In the genomic region with DNA sequence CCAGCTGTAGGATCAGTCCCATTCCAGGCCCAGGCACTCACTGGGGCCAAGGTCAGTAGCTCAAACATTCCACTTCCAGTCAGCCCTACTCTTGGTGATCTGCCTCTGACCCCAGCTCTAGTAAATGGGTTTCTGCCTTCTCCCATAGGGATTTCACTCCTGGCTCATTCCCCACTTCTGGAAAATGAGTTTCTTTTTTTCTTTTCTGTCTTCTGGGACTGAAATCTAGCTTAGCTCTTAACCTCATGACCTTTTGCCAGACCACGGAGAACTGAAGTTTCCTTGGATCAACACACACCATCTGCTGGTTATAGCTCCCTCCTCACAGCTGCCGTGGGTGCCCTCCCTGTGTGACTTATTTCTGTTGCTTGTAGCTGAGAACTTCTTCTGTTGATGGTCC, we compare ENCODE assay signal across 17 cellular contexts. TPM values are rescaled to one million over a fixed set of nuclear protein-coding genes. Genes with fewer than 3 reads are reported as not detected.
A peak's percentile ranks its signal among the peaks of the same experiment; 100 is the strongest.
DNase-seq lines count a peak whose midpoint lies in the region; ATAC-seq, FAIRE-seq and TF ChIP-seq lines count a peak whose summit lies in the region.
"Had no signal": no experiment of that assay in that cellular context is flagged by ENCODE, and none has a peak within 500 bp of the region (broad histone marks: within the 10 kb centered on the region; RNA-seq: fewer than 3 reads in every experiment).

No MANE protein-coding gene starts in this region.

- peak; percentile 35 for DNase-seq in A172 (ENCODE audit: low spot score)
- peak; percentile 89 for DNase-seq in HCEC 1CT
- peak in 1 of 4 experiments; percentile 17 for DNase-seq in K562 (ENCODE audit: extremely low read depth in 1 of 4, low spot score in 3 of 4)
- peak; percentile 11 for DNase-seq in hepatic stellate cell (ENCODE audit: low spot score)
- no peak for DNase-seq in NCI-H128 (lab: John Stamatoyannopoulos, UW; ENCODE audit: unreplicated experiment)
- DNase-seq in GM19240 (ENCODE audit: insufficient read length, low spot score) = no peak
- no peak for DNase-seq in dorsolateral prefrontal cortex
- DNase-seq in NOMO-1 treated with dmso at 0.1 percent for 144 hours (lab: John Stamatoyannopoulos, UW; ENCODE audit: unreplicated experiment) = no peak
- DNase-seq: activated gamma-delta T cell treated with Interleukin-2 at 50 U/mL for 16 hours, endodermal cell, hippocampal formation, left lung, NCI-H1694, small intestine had no signal

- no peak overlapping the region for H3K4me2 ChIP-seq in K562 (ENCODE audit: insufficient read depth, low read length)

- H3K9me3 ChIP-seq in K562 (replicated peaks; ENCODE audit: control insufficient read depth, insufficient read depth, low read depth, low read length) = no peaks in the 10 kb centered on the region
- H3K9me3 ChIP-seq: left lung, thoracic aorta had no signal

- H2AFZ ChIP-seq in K562 (ENCODE audit: low read depth, low read length) = peak overlapping the region; percentile 15; the same call in 1 of the 2 replicates

- FAIRE-seq in K562 (lab: Jason Lieb, UNC) = no peak
- FAIRE-seq: bronchial epithelial cell, small intestine had no signal

- no peaks in the 10 kb centered on the region for H3K27me3 ChIP-seq in K562 (ENCODE audit: control insufficient read depth in 2 of 2, insufficient read depth in 2 of 2, low read length in 2 of 2)
- peaks cover 0 to 4% (median 0%) of the 10 kb centered on the region in 45 donors for H3K27me3 ChIP-seq in dorsolateral prefrontal cortex
- H3K27me3 ChIP-seq: left lung had no signal

- H3K9me1 ChIP-seq in K562 (ENCODE audit: control insufficient read depth, insufficient read depth, low read length) = no peaks in the 10 kb centered on the region

- H3K9ac ChIP-seq in K562 (ENCODE audit: insufficient read depth in 1 of 2, low read depth in 2 of 2, low read length in 2 of 2) = peak overlapping the region in 1 of 2 experiments; percentile 13; a peak in 1 of 4 replicates

- in situ Hi-C loops in K562 (cut with MboI) = no loop called here

- H3K79me2 ChIP-seq in K562 (ENCODE audit: control insufficient read depth, insufficient read depth, low read length) = no peaks in the 10 kb centered on the region

- no peaks in the 10 kb centered on the region; a peak in 1 of 5 replicates for H3K4me1 ChIP-seq in K562 (replicated peaks in 1 of 2; ENCODE audit: control insufficient read depth in 2 of 2, insufficient read depth in 2 of 2, low read length in 2 of 2)
- H3K4me1 ChIP-seq: left lung had no signal

- CTCF ChIA-PET in K562 (lab: Yijun Ruan, JAX; ENCODE audit: low intra/inter-chr PET ratio) = no interaction called here

- no peak for ATAC-seq in K562
- ATAC-seq: left lung had no signal

- intact Hi-C loops in K562 (cut with micrococcal nuclease) (no loop called here), dorsolateral prefrontal cortex (cut with DNase I) (no loop called here)

- no peaks in the 10 kb centered on the region for H4K20me1 ChIP-seq in K562 (replicated peaks; ENCODE audit: control insufficient read depth, insufficient read depth, low read length)

- H3K27ac ChIP-seq in K562 (ENCODE audit: extremely low read depth, low read depth, low read length) = no peak overlapping the region
- H3K27ac ChIP-seq in dorsolateral prefrontal cortex = no peak overlapping the region
- H3K27ac ChIP-seq: left lung, thoracic aorta had no signal

- TF ChIP-seq POLR2A in K562 (conservative IDR thresholded peaks at IDR 0.05) = no peak

- POLR2A ChIA-PET in K562 (lab: Yijun Ruan, JAX) = interaction anchor here (0.6 to 1.4 kb wide), 2 partner anchors 9 to 25 kb away, joined by 3 to 4 read pairs; no protein-coding TSS in a partner anchor

- no peak for TF ChIP-seq CTCF in K562 (IDR thresholded peaks at IDR 0.05 in 2 of 3, conservative IDR thresholded peaks at IDR 0.05 in 1 of 3; ENCODE audit: insufficient read depth in 2 of 3, low read depth in 1 of 3, low read length in 3 of 3)
- no peak for TF ChIP-seq CTCF in dorsolateral prefrontal cortex (IDR thresholded peaks at IDR 0.05 in 54 of 56, conservative IDR thresholded peaks at IDR 0.05 in 2 of 56; ENCODE audit: low read depth in 1 of 56, partially characterized antibody in 56 of 56)

- TF ChIP-seq RAD21 in K562 (CRISPR knock-in tag; conservative IDR thresholded peaks at IDR 0.05 in 1 of 2, IDR thresholded peaks at IDR 0.05 in 1 of 2) = no peak

- H3K36me3 ChIP-seq in K562 (ENCODE audit: control insufficient read depth, insufficient read depth, low read length) = no peaks in the 10 kb centered on the region
- H3K36me3 ChIP-seq: left lung, thoracic aorta had no signal

- WGBS in K562 (ENCODE audit: insufficient coverage, low coverage, missing lambda C conversion rate) = 19% methylated on average over 2 of the region's 2 CpGs

- H3K4me3 ChIP-seq in K562 = no peak overlapping the region
- H3K4me3 ChIP-seq in dorsolateral prefrontal cortex = no peak overlapping the region
- H3K4me3 ChIP-seq: left lung, thoracic aorta had no signal

- no TSS peak for BruUV-seq in K562 (replicated peaks; lab: Mats Ljungman, UMichigan)

- TF ChIP-seq EP300 in K562 (IDR thresholded peaks at IDR 0.05; ENCODE audit: low read length) = no peak

TF ChIP-seq in K562, 482 proteins besides CTCF, POLR2A, EP300 and RAD21 (continues in another document):
- TF ChIP-seq ZNF57 (CRISPR knock-in tag; IDR thresholded peaks at IDR 0.05) (no peak), PHB2 (IDR thresholded peaks at IDR 0.05; ENCODE audit: low read depth) (no peak), SETDB1 (IDR thresholded peaks at IDR 0.05; ENCODE audit: low read length) (no peak)
- TF ChIP-seq, protein P1, sequence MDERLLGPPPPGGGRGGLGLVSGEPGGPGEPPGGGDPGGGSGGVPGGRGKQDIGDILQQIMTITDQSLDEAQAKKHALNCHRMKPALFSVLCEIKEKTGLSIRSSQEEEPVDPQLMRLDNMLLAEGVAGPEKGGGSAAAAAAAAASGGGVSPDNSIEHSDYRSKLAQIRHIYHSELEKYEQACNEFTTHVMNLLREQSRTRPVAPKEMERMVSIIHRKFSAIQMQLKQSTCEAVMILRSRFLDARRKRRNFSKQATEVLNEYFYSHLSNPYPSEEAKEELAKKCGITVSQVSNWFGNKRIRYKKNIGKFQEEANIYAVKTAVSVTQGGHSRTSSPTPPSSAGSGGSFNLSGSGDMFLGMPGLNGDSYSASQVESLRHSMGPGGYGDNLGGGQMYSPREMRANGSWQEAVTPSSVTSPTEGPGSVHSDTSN (CRISPR knock-in tag; IDR thresholded peaks at IDR 0.05; ENCODE audit: low read depth) = no peak
- TF ChIP-seq, protein P1 (tag; conservative IDR thresholded peaks at IDR 0.05; ENCODE audit: low read depth) = no peak
- TF ChIP-seq, protein P2, sequence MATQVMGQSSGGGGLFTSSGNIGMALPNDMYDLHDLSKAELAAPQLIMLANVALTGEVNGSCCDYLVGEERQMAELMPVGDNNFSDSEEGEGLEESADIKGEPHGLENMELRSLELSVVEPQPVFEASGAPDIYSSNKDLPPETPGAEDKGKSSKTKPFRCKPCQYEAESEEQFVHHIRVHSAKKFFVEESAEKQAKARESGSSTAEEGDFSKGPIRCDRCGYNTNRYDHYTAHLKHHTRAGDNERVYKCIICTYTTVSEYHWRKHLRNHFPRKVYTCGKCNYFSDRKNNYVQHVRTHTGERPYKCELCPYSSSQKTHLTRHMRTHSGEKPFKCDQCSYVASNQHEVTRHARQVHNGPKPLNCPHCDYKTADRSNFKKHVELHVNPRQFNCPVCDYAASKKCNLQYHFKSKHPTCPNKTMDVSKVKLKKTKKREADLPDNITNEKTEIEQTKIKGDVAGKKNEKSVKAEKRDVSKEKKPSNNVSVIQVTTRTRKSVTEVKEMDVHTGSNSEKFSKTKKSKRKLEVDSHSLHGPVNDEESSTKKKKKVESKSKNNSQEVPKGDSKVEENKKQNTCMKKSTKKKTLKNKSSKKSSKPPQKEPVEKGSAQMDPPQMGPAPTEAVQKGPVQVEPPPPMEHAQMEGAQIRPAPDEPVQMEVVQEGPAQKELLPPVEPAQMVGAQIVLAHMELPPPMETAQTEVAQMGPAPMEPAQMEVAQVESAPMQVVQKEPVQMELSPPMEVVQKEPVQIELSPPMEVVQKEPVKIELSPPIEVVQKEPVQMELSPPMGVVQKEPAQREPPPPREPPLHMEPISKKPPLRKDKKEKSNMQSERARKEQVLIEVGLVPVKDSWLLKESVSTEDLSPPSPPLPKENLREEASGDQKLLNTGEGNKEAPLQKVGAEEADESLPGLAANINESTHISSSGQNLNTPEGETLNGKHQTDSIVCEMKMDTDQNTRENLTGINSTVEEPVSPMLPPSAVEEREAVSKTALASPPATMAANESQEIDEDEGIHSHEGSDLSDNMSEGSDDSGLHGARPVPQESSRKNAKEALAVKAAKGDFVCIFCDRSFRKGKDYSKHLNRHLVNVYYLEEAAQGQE (CRISPR knock-in tag; IDR thresholded peaks at IDR 0.05; ENCODE audit: low read depth) = no peak

RNA-seq across cellular contexts. Expression of gene MME, which starts 21.3 kb away (rescaled TPM):
- total RNA-seq in A172 (2014; rRNA removed; shearing (Covaris generic)) = 77.8 and 134 TPM in 2 replicates
- total RNA-seq in K562 (2011; cell fraction: chromatin; rRNA removed; ENCODE audit: low replicate concordance) = 6.1 and 11.5 TPM in 2 replicates
- total RNA-seq in K562 (2011; cell fraction: nucleolus; rRNA removed) = 3.4 and 6.2 TPM in 2 replicates
- 3.4 and 4.0 TPM in 2 replicates for total RNA-seq in K562 (2011; cell fraction: nucleoplasm; rRNA removed)
- total RNA-seq in K562 (2014; rRNA removed) = 2.7 and 4.2 TPM in 2 replicates
- 1.8 and 2.7 TPM in 2 replicates for total RNA-seq in K562 (2014; rRNA removed; fragmentation: Illumina TruSeq; extraction: Trizol)
- total RNA-seq in K562 (2015; rRNA removed; fragmentation: Illumina TruSeq; extraction: Trizol) = 8.6 and 10.3 TPM in 2 replicates
- 2.1 and 2.5 TPM in 2 replicates for total RNA-seq in K562 (2021)
- 6.6 and 7.2 TPM in 2 replicates for polyA plus RNA-seq in K562 (2011; rRNA removed)
- 3.4 and 4.9 TPM in 2 replicates for polyA plus RNA-seq in K562 (2011; cell fraction: cytosol; rRNA removed)
- polyA plus RNA-seq in K562 (2011; cell fraction: nucleus; rRNA removed) = 5.9 and 8.1 TPM in 2 replicates
- 10.6 and 11.3 TPM in 2 replicates for polyA plus RNA-seq in K562 (2012)
- polyA plus RNA-seq in K562 (2014; fragmentation: Illumina TruSeq; extraction: Trizol) = 1.3 and 2.0 TPM in 2 replicates
- under 1 TPM; 0.80 to 0.94 TPM for polyA plus RNA-seq in K562 (2014; fragmentation: Nextera tagmentation; extraction: Ambion mirVana)
- polyA plus RNA-seq in K562 (2014; rRNA removed) = 2.0 and 3.4 TPM in 2 replicates
- polyA minus RNA-seq in K562 (2011; rRNA and poly(A)+ RNA removed) = 15.8 and 17.1 TPM in 2 replicates
- polyA minus RNA-seq in K562 (2011; cell fraction: cytosol; rRNA and poly(A)+ RNA removed) = 4.4 and 8.6 TPM in 2 replicates
- polyA minus RNA-seq in K562 (2011; cell fraction: nucleus; rRNA and poly(A)+ RNA removed) = 5.4 and 16.2 TPM in 2 replicates
- 1 to 10 TPM in 110 of 120 experiments, under 1 TPM in 10; 0.20 to 8.5 (median 2.2) TPM for total RNA-seq in dorsolateral prefrontal cortex
- total RNA-seq: A673 had no signal

Comparison
In these comparisons a context has a peak if more than half of its experiments do, and no peak if none do; other contexts are left out.
1. DNase-seq: peak in A172 (single experiment), HCEC 1CT (single experiment) and hepatic stellate cell (single experiment); none in NCI-H128 (single experiment), GM19240 (single experiment), dorsolateral prefrontal cortex (0 of 10) and NOMO-1 treated with dmso at 0.1 percent for 144 hours (single experiment).